1 cellular context compared by ENCODE assay signal in genomic region chr2:176134978-176135575, GRCh38.
TF ChIP-seq lines count a peak whose summit lies in the region.

No MANE protein-coding gene starts in this region.

TF ChIP-seq in H1, 55 proteins besides CTCF, POLR2A, EP300 and RAD21:
- TF ChIP-seq EZH2 (IDR thresholded peaks at IDR 0.05; ENCODE audit: low read depth, low read length, severe bottlenecking) (peak; percentile 38), CTBP2 (IDR thresholded peaks at IDR 0.05; ENCODE audit: borderline replicate concordance, insufficient read depth, insufficient read length, low read length) (no peak), RNF2 (IDR thresholded peaks at IDR 0.05; ENCODE audit: borderline replicate concordance, low read depth, low read length, missing control alignments, poor library complexity, severe bottlenecking) (peak; percentile 34)
